ENCODE assay signal across 7 cellular contexts in genomic region chr1:37995773-37996379, GRCh38. TPM values are rescaled to one million over a fixed set of nuclear protein-coding genes. Genes with fewer than 3 reads are reported as not detected.
A peak's percentile ranks its signal among the peaks of the same experiment; 100 is the strongest.
DNase-seq lines count a peak whose midpoint lies in the region; ATAC-seq, FAIRE-seq and TF ChIP-seq lines count a peak whose summit lies in the region.

No MANE protein-coding gene starts in this region.

- BruUV-seq in endothelial cell of umbilical vein (replicated peaks; lab: Mats Ljungman, UMichigan), result no TSS peak

- peak; percentile 8 for FAIRE-seq in endothelial cell of umbilical vein (lab: Jason Lieb, UNC)

- POLR2A ChIA-PET in RWPE1 (lab: Yijun Ruan, JAX; ENCODE audit: low non-redundant PET) (no interaction called here), endothelial cell of umbilical vein (lab: Charles Lee) (no interaction called here)

- dilution Hi-C loops in endothelial cell of umbilical vein (cut with MboI; ENCODE audit: extremely low pct_ligation_motif_present, low sequenced_read_pairs), result no loop called here

- no peaks in the 10 kb centered on the region for H3K9me1 ChIP-seq in endothelial cell of umbilical vein (replicated peaks; ENCODE audit: control insufficient read depth, extremely low read depth, insufficient read depth, low read length)

- H3K9me3 Mint-ChIP-seq in mesothelial cell of epicardium, result no peaks in the 10 kb centered on the region

- H4K20me1 ChIP-seq in endothelial cell of umbilical vein (replicated peaks; ENCODE audit: control insufficient read depth, extremely low read depth, insufficient read depth, low read length), result no peaks in the 10 kb centered on the region

- peak overlapping the region; percentile 94 for H3K27ac ChIP-seq in RWPE1
- peak overlapping the region; percentile 46 for H3K27ac ChIP-seq in endothelial cell of umbilical vein (ENCODE audit: insufficient read depth, low read depth, low read length)

- no peaks in the 10 kb centered on the region for H3K27me3 ChIP-seq in endothelial cell of umbilical vein (ENCODE audit: control insufficient read depth in 2 of 2, insufficient read depth in 2 of 2, low read length in 2 of 2)

- peak overlapping the region; percentile 22 for H2AFZ ChIP-seq in endothelial cell of umbilical vein (ENCODE audit: low read depth, low read length)

- peak overlapping the region; percentile 68 for H3K4me3 Mint-ChIP-seq in mesothelial cell of epicardium

- peak overlapping the region; percentile 18 for H3K9ac ChIP-seq in endothelial cell of umbilical vein (replicated peaks; ENCODE audit: extremely low read depth, insufficient read depth, low read length)

- no peak for DNase-seq in RWPE1 (ENCODE audit: low spot score)
- no peak for DNase-seq in endothelial cell of umbilical vein (ENCODE audit: low read depth, low spot score)
- DNase-seq in mesothelial cell of epicardium (ENCODE audit: low spot score in 2 of 2, unreplicated experiment in 2 of 2), result peak in 1 of 2 experiments; percentile 69
- DNase-seq in ureter (ENCODE audit: low spot score), result peak; percentile 90
- no peak for DNase-seq in GM13977 (ENCODE audit: low spot score)
- no peak for DNase-seq in UCSD-AML1 (lab: John Stamatoyannopoulos, UW; ENCODE audit: unreplicated experiment)

- H3K36me3 ChIP-seq in endothelial cell of umbilical vein (ENCODE audit: control insufficient read depth in 2 of 2, extremely low read depth in 1 of 2, insufficient read depth in 2 of 2, low read length in 2 of 2), result peaks cover 9 to 17% of the 10 kb centered on the region in 2 experiments

- no peak for TF ChIP-seq CTCF in RWPE1 (conservative IDR thresholded peaks at IDR 0.05; ENCODE audit: low read depth)
- no peak for TF ChIP-seq CTCF in endothelial cell of umbilical vein (IDR thresholded peaks at IDR 0.05; ENCODE audit: extremely low read depth in 1 of 2, insufficient read depth in 1 of 2, low read depth in 1 of 2, low read length in 2 of 2)
- no peak for TF ChIP-seq CTCF in mesothelial cell of epicardium (IDR thresholded peaks at IDR 0.05; ENCODE audit: unreplicated experiment)
- TF ChIP-seq CTCF in GM13977 (IDR thresholded peaks at IDR 0.05; ENCODE audit: extremely low read depth, insufficient read depth, missing control alignments), result no peak

- peaks cover 5% of the 10 kb centered on the region for H3K36me3 Mint-ChIP-seq in mesothelial cell of epicardium

- peaks cover 45% of the 10 kb centered on the region for H3K4me1 ChIP-seq in endothelial cell of umbilical vein (ENCODE audit: control insufficient read depth, extremely low read depth, insufficient read depth, low read length)

- CTCF ChIA-PET in RWPE1 (lab: Yijun Ruan, JAX) (interaction anchor here (0.8 kb wide), 1 partner anchor 299 kb away, joined by 4 read pairs; no protein-coding TSS in a partner anchor), endothelial cell of umbilical vein (lab: Charles Lee) (interaction anchor here (0.6 kb wide), 1 partner anchor 23 kb away, joined by 3 read pairs; no protein-coding TSS in a partner anchor)

- no peak for TF ChIP-seq POLR2A in endothelial cell of umbilical vein (IDR thresholded peaks at IDR 0.05; ENCODE audit: low read depth, low read length)

- ATAC-seq in GM19023 (IDR thresholded peaks at IDR 0.05; ENCODE audit: unreplicated experiment), result peak; percentile 49

- H3K27ac Mint-ChIP-seq in mesothelial cell of epicardium, result peak overlapping the region; percentile 91

- peaks cover 7% of the 10 kb centered on the region for H3K79me2 ChIP-seq in endothelial cell of umbilical vein (ENCODE audit: control insufficient read depth, insufficient read depth, low read length)

- H3K4me3 ChIP-seq in endothelial cell of umbilical vein (replicated peaks in 1 of 3; ENCODE audit: insufficient read depth in 1 of 3, low read depth in 1 of 3, low read length in 3 of 3), result peak overlapping the region in 1 of 3 experiments; percentile 20

- intact Hi-C loops in endothelial cell of umbilical vein (cut with micrococcal nuclease), result loop anchor here (10.0 kb wide), 1 partner anchor 401 kb away; the partner anchor contains the start of gene GNL2

- H3K27me3 Mint-ChIP-seq in mesothelial cell of epicardium (ENCODE audit: low read depth), result no peaks in the 10 kb centered on the region

- H3K9me3 ChIP-seq in endothelial cell of umbilical vein (replicated peaks; ENCODE audit: control insufficient read depth, insufficient read depth, low read length), result no peaks in the 10 kb centered on the region

- H3K4me2 ChIP-seq in endothelial cell of umbilical vein (ENCODE audit: insufficient read depth, low read length), result no peak overlapping the region

- peaks cover 32% of the 10 kb centered on the region for H3K4me1 Mint-ChIP-seq in mesothelial cell of epicardium

- in situ Hi-C loops in GM13977 (cut with MboI; ENCODE audit: low pct_unique_long_range_greater_than_20kb, low sequenced_read_pairs, unreplicated experiment), result no loop called here

TF ChIP-seq in endothelial cell of umbilical vein, 7 proteins besides CTCF, POLR2A, EP300 and RAD21:
- TF ChIP-seq EZH2 (IDR thresholded peaks at IDR 0.05; ENCODE audit: borderline replicate concordance, low read depth, low read length, severe bottlenecking) (no peak), GATA2 (IDR thresholded peaks at IDR 0.05; ENCODE audit: insufficient read depth, insufficient read length, low read depth, low read length) (no peak), FOS (IDR thresholded peaks at IDR 0.05; ENCODE audit: borderline replicate concordance, insufficient read depth, low read length) (no peak)
TF ChIP-seq in endothelial cell of umbilical vein: peak in this region for 0.

RNA-seq across cellular contexts. Expression of gene SF3A3, which starts 6.1 kb away (rescaled TPM):
- total RNA-seq in endothelial cell of umbilical vein (97.3 and 107 TPM in 2 replicates), mesothelial cell of epicardium (69.8 to 82.2 TPM (median 80.7 TPM) in 3 replicates), ureter (44.0 TPM)
- polyA plus RNA-seq in endothelial cell of umbilical vein, result 20.5 and 26.1 TPM in 2 replicates
- polyA plus RNA-seq in endothelial cell of umbilical vein (2011; cell fraction: cytosol; rRNA removed), result 39.8 and 40.9 TPM in 2 replicates
- polyA plus RNA-seq in endothelial cell of umbilical vein (2011; cell fraction: nucleus; rRNA removed), result 86.3 and 96.9 TPM in 2 replicates
- 62.2 and 91.2 TPM in 2 replicates for polyA plus RNA-seq in endothelial cell of umbilical vein (2012)
- polyA minus RNA-seq in endothelial cell of umbilical vein, result 32.0 and 32.2 TPM in 2 replicates
- polyA minus RNA-seq in endothelial cell of umbilical vein (2011; cell fraction: cytosol; rRNA and poly(A)+ RNA removed), result 55.5 TPM
- polyA minus RNA-seq in endothelial cell of umbilical vein (2011; cell fraction: nucleus; rRNA and poly(A)+ RNA removed), result 36.3 and 50.2 TPM in 2 replicates

RNA-seq across cellular contexts. Expression of gene FHL3, which starts 9.4 kb away (rescaled TPM):
- total RNA-seq in endothelial cell of umbilical vein (58.7 and 63.8 TPM in 2 replicates), mesothelial cell of epicardium (46.1 to 50.6 TPM (median 46.2 TPM) in 3 replicates), ureter (18.2 TPM)
- polyA plus RNA-seq in endothelial cell of umbilical vein, result 21.3 and 26.1 TPM in 2 replicates
- 23.4 and 25.6 TPM in 2 replicates for polyA plus RNA-seq in endothelial cell of umbilical vein (2011; cell fraction: cytosol; rRNA removed)
- 52.4 and 54.1 TPM in 2 replicates for polyA plus RNA-seq in endothelial cell of umbilical vein (2011; cell fraction: nucleus; rRNA removed)
- 28.2 and 31.4 TPM in 2 replicates for polyA plus RNA-seq in endothelial cell of umbilical vein (2012)
- polyA minus RNA-seq in endothelial cell of umbilical vein, result 41.8 and 59.1 TPM in 2 replicates
- polyA minus RNA-seq in endothelial cell of umbilical vein (2011; cell fraction: cytosol; rRNA and poly(A)+ RNA removed), result 11.6 TPM
- 57.2 and 60.0 TPM in 2 replicates for polyA minus RNA-seq in endothelial cell of umbilical vein (2011; cell fraction: nucleus; rRNA and poly(A)+ RNA removed)

RNA-seq across cellular contexts. Expression of gene UTP11, which starts 16.7 kb away (rescaled TPM):
- total RNA-seq in endothelial cell of umbilical vein (54.1 and 60.1 TPM in 2 replicates), mesothelial cell of epicardium (32.3 to 37.2 TPM (median 36.5 TPM) in 3 replicates), ureter (34.2 TPM)
- polyA plus RNA-seq in endothelial cell of umbilical vein, result 13.8 and 20.1 TPM in 2 replicates
- 28.5 and 34.9 TPM in 2 replicates for polyA plus RNA-seq in endothelial cell of umbilical vein (2011; cell fraction: cytosol; rRNA removed)
- 22.2 and 28.2 TPM in 2 replicates for polyA plus RNA-seq in endothelial cell of umbilical vein (2011; cell fraction: nucleus; rRNA removed)
- polyA plus RNA-seq in endothelial cell of umbilical vein (2012), result 42.6 and 48.1 TPM in 2 replicates
- polyA minus RNA-seq in endothelial cell of umbilical vein, result 12.6 and 13.9 TPM in 2 replicates
- 14.2 TPM for polyA minus RNA-seq in endothelial cell of umbilical vein (2011; cell fraction: cytosol; rRNA and poly(A)+ RNA removed)
- 24.0 and 34.8 TPM in 2 replicates for polyA minus RNA-seq in endothelial cell of umbilical vein (2011; cell fraction: nucleus; rRNA and poly(A)+ RNA removed)

RNA-seq across cellular contexts. Expression of gene INPP5B, which starts 49.0 kb away (rescaled TPM):
- total RNA-seq in endothelial cell of umbilical vein, result 13.5 and 14.7 TPM in 2 replicates
- polyA plus RNA-seq in endothelial cell of umbilical vein, result 7.4 and 10.5 TPM in 2 replicates
- polyA plus RNA-seq in endothelial cell of umbilical vein (2011; cell fraction: cytosol; rRNA removed), result 7.5 and 7.8 TPM in 2 replicates
- 20.0 and 20.3 TPM in 2 replicates for polyA plus RNA-seq in endothelial cell of umbilical vein (2011; cell fraction: nucleus; rRNA removed)
- 5.9 and 6.4 TPM in 2 replicates for polyA plus RNA-seq in endothelial cell of umbilical vein (2012)
- polyA minus RNA-seq in endothelial cell of umbilical vein, result 16.1 and 17.2 TPM in 2 replicates
- 18.5 TPM for polyA minus RNA-seq in endothelial cell of umbilical vein (2011; cell fraction: cytosol; rRNA and poly(A)+ RNA removed)
- 21.0 and 24.3 TPM in 2 replicates for polyA minus RNA-seq in endothelial cell of umbilical vein (2011; cell fraction: nucleus; rRNA and poly(A)+ RNA removed)
- 20.7 to 21.5 TPM (median 20.9 TPM) in 3 replicates for total RNA-seq in mesothelial cell of epicardium
- total RNA-seq in ureter, result 38.1 TPM

RNA-seq across cellular contexts. Expression of gene POU3F1, which starts 50.7 kb away (rescaled TPM):
- total RNA-seq in endothelial cell of umbilical vein (not detected in 2 replicates), mesothelial cell of epicardium (0.16 to 0.45 TPM (median 0.29 TPM) in 3 replicates), ureter (2.8 TPM)
- polyA plus RNA-seq in endothelial cell of umbilical vein, result not detected in 2 replicates
- polyA plus RNA-seq in endothelial cell of umbilical vein (2011; cell fraction: cytosol; rRNA removed), result not detected in 2 replicates
- polyA plus RNA-seq in endothelial cell of umbilical vein (2011; cell fraction: nucleus; rRNA removed), result not detected in 2 replicates
- polyA plus RNA-seq in endothelial cell of umbilical vein (2012), result not detected in 2 replicates
- polyA minus RNA-seq in endothelial cell of umbilical vein, result not detected in 2 replicates
- polyA minus RNA-seq in endothelial cell of umbilical vein (2011; cell fraction: cytosol; rRNA and poly(A)+ RNA removed), result not detected
- polyA minus RNA-seq in endothelial cell of umbilical vein (2011; cell fraction: nucleus; rRNA and poly(A)+ RNA removed), result not detected in 2 replicates
